Comparison of ENCODE assay signal across 10 cellular contexts in the genomic region with DNA sequence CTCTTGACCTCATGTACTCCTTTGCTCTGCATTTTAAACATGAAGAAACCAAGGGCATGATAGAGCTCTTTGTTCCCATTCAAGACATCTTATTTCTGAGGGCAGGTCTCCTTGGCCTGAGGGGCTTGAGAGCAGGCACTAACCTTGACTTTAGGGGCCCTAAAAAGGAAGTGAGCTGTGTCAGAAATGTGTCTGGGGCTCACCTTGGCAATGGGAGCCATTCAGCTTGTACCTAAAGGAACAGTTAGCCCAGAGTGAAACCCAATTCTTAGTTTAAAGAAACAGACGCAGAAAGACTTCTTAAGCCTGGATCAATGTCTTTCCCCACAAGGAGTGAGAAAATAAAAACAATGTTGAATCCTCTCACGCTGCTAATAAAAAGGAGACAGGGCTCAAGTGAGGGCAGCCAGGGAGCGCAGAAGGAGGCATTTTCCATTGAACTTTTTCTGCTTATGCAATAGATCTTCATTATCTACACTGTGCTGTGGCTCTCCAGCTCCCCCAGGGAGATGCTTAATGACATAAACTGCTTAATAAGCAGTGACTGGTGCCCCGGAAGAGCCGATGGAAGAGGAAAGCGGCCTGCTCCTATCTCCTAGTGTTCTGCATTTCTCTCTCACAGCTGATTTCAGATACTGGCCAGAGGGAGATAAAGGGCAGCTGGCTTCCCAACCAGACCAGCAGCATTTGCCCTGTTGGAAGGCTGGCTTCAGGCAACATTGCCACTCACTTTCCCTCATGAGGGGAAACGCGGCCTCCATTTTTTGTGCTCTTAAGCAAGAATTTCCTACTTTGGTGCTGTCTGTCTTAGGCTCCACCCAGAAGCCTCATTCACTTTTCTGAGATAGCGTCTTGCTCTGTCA.
DNase-seq lines count a peak whose midpoint lies in the region; ATAC-seq and TF ChIP-seq lines count a peak whose summit lies in the region.
"Had no signal": no experiment of that assay in that cellular context is flagged by ENCODE, and none has a peak within 500 bp of the region (broad histone marks: within the 10 kb centered on the region; RNA-seq: fewer than 3 reads in every experiment).

No MANE protein-coding gene starts in this region.

- H3K4me1 Mint-ChIP-seq in CD8-positive, alpha-beta T cell (ENCODE audit: low read depth): peaks cover 2% of the 10 kb centered on the region

- H3K79me2 ChIP-seq in parathyroid adenoma: no peaks in the 10 kb centered on the region

- H3K27ac Mint-ChIP-seq in CD8-positive, alpha-beta T cell: no peak overlapping the region

- H3K36me3 ChIP-seq in HEK293 (ENCODE audit: control insufficient read depth in 2 of 2, insufficient read depth in 1 of 2, low read length in 2 of 2): no peaks in the 10 kb centered on the region
- H3K36me3 ChIP-seq in parathyroid adenoma (ENCODE audit: control insufficient read depth, insufficient read depth, low read length): no peaks in the 10 kb centered on the region
- H3K36me3 ChIP-seq in esophagus muscularis mucosa: no peaks in the 10 kb centered on the region
- H3K36me3 ChIP-seq in CD8-positive, alpha-beta T cell (ENCODE audit: insufficient read depth, low read length): no peaks in the 10 kb centered on the region

- H3K4me3 ChIP-seq in HEK293 (ENCODE audit: low read depth, low read length): no peak overlapping the region
- H3K4me3 ChIP-seq in fibroblast of villous mesenchyme (ENCODE audit: low read depth, low read length): no peak overlapping the region
- no peak overlapping the region for H3K4me3 ChIP-seq in parathyroid adenoma (ENCODE audit: low read depth, low read length)
- no peak overlapping the region for H3K4me3 ChIP-seq in esophagus muscularis mucosa
- H3K4me3 ChIP-seq in CD8-positive, alpha-beta T cell (ENCODE audit: low read depth, low read length): no peak overlapping the region

- H3K9me3 ChIP-seq in HEK293 (ENCODE audit: control insufficient read depth, insufficient read depth, low read depth, low read length) (no peaks in the 10 kb centered on the region), parathyroid adenoma (ENCODE audit: control insufficient read depth, low read length) (no peaks in the 10 kb centered on the region), esophagus muscularis mucosa (no peaks in the 10 kb centered on the region)
- no peaks in the 10 kb centered on the region for H3K9me3 ChIP-seq in CD8-positive, alpha-beta T cell (ENCODE audit: low read length)

- WGBS in esophagus muscularis mucosa: 86% methylated on average over 9 of the region's 9 CpGs

- intact Hi-C loops in esophagus muscularis mucosa (cut with DNase I): no loop called here
- intact Hi-C loops in CD8-positive, alpha-beta T cell (cut with DNase I, micrococcal nuclease): loop anchor here in 1 of 2 experiments (10.0 kb wide), 1 partner anchor 1490 kb away; no protein-coding TSS in a partner anchor

- H3K9ac ChIP-seq in parathyroid adenoma: no peak overlapping the region

- no peak for TF ChIP-seq POLR2A in esophagus muscularis mucosa (IDR thresholded peaks at IDR 0.05; ENCODE audit: low read depth)

- no peak for TF ChIP-seq EP300 in esophagus muscularis mucosa (IDR thresholded peaks at IDR 0.05)

- no peaks in the 10 kb centered on the region for H3K4me1 ChIP-seq in HEK293 (ENCODE audit: control insufficient read depth, insufficient read depth, low read length)
- no peaks in the 10 kb centered on the region for H3K4me1 ChIP-seq in parathyroid adenoma
- no peaks in the 10 kb centered on the region for H3K4me1 ChIP-seq in esophagus muscularis mucosa
- no peaks in the 10 kb centered on the region for H3K4me1 ChIP-seq in CD8-positive, alpha-beta T cell (ENCODE audit: insufficient read depth, low read length)

- no peak for ATAC-seq in esophagus mucosa
- ATAC-seq in CD8-positive, alpha-beta T cell: no peak

- peaks cover 8% of the 10 kb centered on the region for H3K27me3 Mint-ChIP-seq in CD8-positive, alpha-beta T cell (ENCODE audit: low read depth)

- H3K27ac ChIP-seq in HEK293 (ENCODE audit: extremely low read depth, low read depth, low read length): no peak overlapping the region
- no peak overlapping the region for H3K27ac ChIP-seq in parathyroid adenoma
- no peak overlapping the region for H3K27ac ChIP-seq in esophagus muscularis mucosa (replicated peaks in 1 of 4)
- H3K27ac ChIP-seq in CD8-positive, alpha-beta T cell (ENCODE audit: low read depth, low read length): no peak overlapping the region

- H3K27me3 ChIP-seq in parathyroid adenoma (ENCODE audit: control insufficient read depth, insufficient read depth, low read length) (no peaks in the 10 kb centered on the region), esophagus muscularis mucosa (no peaks in the 10 kb centered on the region)
- no peaks in the 10 kb centered on the region for H3K27me3 ChIP-seq in CD8-positive, alpha-beta T cell (ENCODE audit: insufficient read depth, low read length)

- DNase-seq in NCI-H510A (lab: John Stamatoyannopoulos, UW) (peak; percentile 33), fibroblast of villous mesenchyme (ENCODE audit: low read depth) (peak; percentile 83), esophagus muscularis mucosa (ENCODE audit: extremely low spot score) (no peak)
- DNase-seq in CD8-positive, alpha-beta T cell: no peak
- DNase-seq: H9, NCI-H226, T-helper 1 cell had no signal

- peaks cover 2% of the 10 kb centered on the region for H3K9me3 Mint-ChIP-seq in CD8-positive, alpha-beta T cell
- H3K9me3 Mint-ChIP-seq: H9 had no signal

- no peaks in the 10 kb centered on the region for H3K36me3 Mint-ChIP-seq in CD8-positive, alpha-beta T cell

- H3K4me3 Mint-ChIP-seq in CD8-positive, alpha-beta T cell: no peak overlapping the region
- H3K4me3 Mint-ChIP-seq: H9 had no signal

- peak overlapping the region; percentile 50 for H2AFZ ChIP-seq in parathyroid adenoma

- no peak for TF ChIP-seq CTCF in HEK293 (tag by site-specific recombination; IDR thresholded peaks at IDR 0.05)
- no peak for TF ChIP-seq CTCF in fibroblast of villous mesenchyme (IDR thresholded peaks at IDR 0.05; ENCODE audit: insufficient read depth, low read depth, low read length)
- no peak for TF ChIP-seq CTCF in parathyroid adenoma (IDR thresholded peaks at IDR 0.05)
- TF ChIP-seq CTCF in esophagus muscularis mucosa (IDR thresholded peaks at IDR 0.05): no peak
- no peak for TF ChIP-seq CTCF in CD8-positive, alpha-beta T cell (IDR thresholded peaks at IDR 0.05)

- CTCF ChIA-PET in HEK293 (lab: Yijun Ruan, JAX): no interaction called here
- CTCF ChIA-PET in CD8-positive, alpha-beta T cell (lab: Charles Lee): no interaction called here

- H3K4me2 ChIP-seq in parathyroid adenoma (ENCODE audit: low read length): no peak overlapping the region

- POLR2A ChIA-PET in HEK293 (lab: Yijun Ruan, JAX): no interaction called here
- POLR2A ChIA-PET in CD8-positive, alpha-beta T cell (lab: Charles Lee): no interaction called here

TF ChIP-seq in HEK293, 187 proteins besides CTCF, POLR2A, EP300 and RAD21 (continues in another document):
- TF ChIP-seq GLI2 (tag by site-specific recombination; IDR thresholded peaks at IDR 0.05; ENCODE audit: borderline replicate concordance, low read depth): no peak
- TF ChIP-seq ZNF560 (tag by site-specific recombination; IDR thresholded peaks at IDR 0.05; ENCODE audit: borderline replicate concordance): no peak
- TF ChIP-seq ZBTB17 (tag by site-specific recombination; IDR thresholded peaks at IDR 0.05): peak; percentile 24; the same call in 1 of the 2 replicates
- TF ChIP-seq ZNF768 (tag by site-specific recombination; IDR thresholded peaks at IDR 0.05): no peak
- no peak for TF ChIP-seq HOXA7 (CRISPR knock-in tag; IDR thresholded peaks at IDR 0.05; ENCODE audit: borderline replicate concordance)
- 0 out of 2 replicates have a peak, but pooled peaks have one; percentile 19 for TF ChIP-seq ZEB2 (tag by site-specific recombination; IDR thresholded peaks at IDR 0.05)
- TF ChIP-seq ZIC2 (tag by site-specific recombination; IDR thresholded peaks at IDR 0.05): peak; percentile 52; the same call in 1 of the 2 replicates
- TF ChIP-seq ZBTB48 (tag by site-specific recombination; IDR thresholded peaks at IDR 0.05): peak; percentile 25; the same call in 1 of the 2 replicates
- TF ChIP-seq PRDM1 (tag by site-specific recombination; IDR thresholded peaks at IDR 0.05): no peak
- TF ChIP-seq ZNF341 (tag by site-specific recombination; IDR thresholded peaks at IDR 0.05; ENCODE audit: low read depth): peak; percentile 42; the same call in 1 of the 2 replicates
- TF ChIP-seq TRIM28 (IDR thresholded peaks at IDR 0.05; ENCODE audit: borderline replicate concordance, low read length): 0 out of 2 replicates have a peak, but pooled peaks have one; percentile 19

Comparison
In these comparisons a context has a peak if more than half of its experiments do, and no peak if none do; other contexts are left out.
1. DNase-seq: peak in NCI-H510A (single experiment) and fibroblast of villous mesenchyme (single experiment); none in esophagus muscularis mucosa (single experiment) and CD8-positive, alpha-beta T cell (0 of 7).